ENCODE assay signal across 16 cellular contexts in genomic region chr4:139596680-139597279, GRCh38. TPM values are rescaled to one million over a fixed set of nuclear protein-coding genes. Genes with fewer than 3 reads are reported as not detected.
DNase-seq lines count a peak whose midpoint lies in the region; ATAC-seq and TF ChIP-seq lines count a peak whose summit lies in the region.
"Had no signal": no experiment of that assay in that cellular context is flagged by ENCODE, and none has a peak within 500 bp of the region (broad histone marks: within the 10 kb centered on the region; RNA-seq: fewer than 3 reads in every experiment).

No MANE protein-coding gene starts in this region.

- no peaks in the 10 kb centered on the region for H3K9me2 ChIP-seq in GM23338 (ENCODE audit: insufficient read depth)

- H3K4me2 ChIP-seq in GM23338 (no peak overlapping the region), smooth muscle cell (peak overlapping the region; percentile 30)

- no peak overlapping the region for H3K9ac ChIP-seq in smooth muscle cell (ENCODE audit: low read depth)

- H3K79me2 ChIP-seq in GM23338 (replicated peaks; ENCODE audit: insufficient read depth), result no peaks in the 10 kb centered on the region
- no peaks in the 10 kb centered on the region for H3K79me2 ChIP-seq in smooth muscle cell (ENCODE audit: low read depth)

- WGBS in mesodermal cell (ENCODE audit: insufficient coverage in 2 of 2), 2 experiments, result 80 to 90% methylated on average over 2 of the region's 4 CpGs
- 28% methylated on average over 4 of the region's 4 CpGs for WGBS in smooth muscle cell (ENCODE audit: low lambda C conversion rate)

- H3F3A ChIP-seq in GM23338 (replicated peaks; ENCODE audit: low read depth) (no peaks in the 10 kb centered on the region), smooth muscle cell (ENCODE audit: low read depth) (no peaks in the 10 kb centered on the region)

- no peaks in the 10 kb centered on the region for H3K36me3 ChIP-seq in GM23338 (ENCODE audit: insufficient read depth)
- no peaks in the 10 kb centered on the region for H3K36me3 ChIP-seq in mesodermal cell (ENCODE audit: control insufficient read depth, insufficient read depth, low read length)
- no peaks in the 10 kb centered on the region for H3K36me3 ChIP-seq in smooth muscle cell (ENCODE audit: low read depth)

- H3K9me3 ChIP-seq in mesodermal cell (ENCODE audit: control insufficient read depth, low read length), result no peaks in the 10 kb centered on the region
- H3K9me3 ChIP-seq in smooth muscle cell (replicated peaks; ENCODE audit: low read depth), result no peaks in the 10 kb centered on the region

- no peaks in the 10 kb centered on the region for H3K27me3 ChIP-seq in GM23338 (ENCODE audit: insufficient read depth)
- no peaks in the 10 kb centered on the region for H3K27me3 ChIP-seq in smooth muscle cell (ENCODE audit: low read depth)

- TF ChIP-seq CTCF in GM23338 (conservative IDR thresholded peaks at IDR 0.05; ENCODE audit: low read depth in 2 of 2) (no peak), smooth muscle cell (IDR thresholded peaks at IDR 0.05; ENCODE audit: borderline replicate concordance, insufficient read depth, poor library complexity, severe bottlenecking) (no peak)

- no peaks in the 10 kb centered on the region for H3K36me3 Mint-ChIP-seq in GM23338 (ENCODE audit: low read depth)
- no peaks in the 10 kb centered on the region for H3K36me3 Mint-ChIP-seq in activated naive CD4-positive, alpha-beta T cell treated with anti-CD3 and anti-CD28 coated beads, Interleukin-2, amount 10 ng/mL, durations not matched to agents 7 days and 5 days

- no peak for ATAC-seq in GM23338
- ATAC-seq: Panc1 had no signal

- DNase-seq in GM23338 (ENCODE audit: low spot score), result no peak
- DNase-seq in amniotic epithelial cell (ENCODE audit: low read depth), result peak; percentile 16
- no peak for DNase-seq in smooth muscle cell (lab: John Stamatoyannopoulos, UW; ENCODE audit: unreplicated experiment)
- DNase-seq in activated naive CD4-positive, alpha-beta T cell treated with anti-CD3 and anti-CD28 coated beads, Interleukin-2, amount 10 ng/mL, durations not matched to agents 7 days and 5 days, result no peak
- DNase-seq in superior temporal gyrus (ENCODE audit: extremely low spot score), result no peak
- no peak for DNase-seq in COLO668 (lab: John Stamatoyannopoulos, UW; ENCODE audit: unreplicated experiment)
- no peak for DNase-seq in NCI-H1436 treated with DMSO at 0.1 percent for 48 hours (lab: John Stamatoyannopoulos, UW)
- DNase-seq: C1 segment of cervical spinal cord, KBM-7, NCI-H1105, NCI-H187 treated with DMSO at 0.1 percent for 48 hours, NCI-H446, NCI-H748 treated with DMSO at 0.1 percent for 48 hours, Right ventricle myocardium superior had no signal

- H2AFZ ChIP-seq in GM23338 (peak overlapping the region; percentile 21; the same call in 1 of the 2 replicates), smooth muscle cell (ENCODE audit: low read depth) (peak overlapping the region; percentile 49)

- no peaks in the 10 kb centered on the region for H3K9me3 Mint-ChIP-seq in GM23338
- H3K9me3 Mint-ChIP-seq in activated naive CD4-positive, alpha-beta T cell treated with anti-CD3 and anti-CD28 coated beads, Interleukin-2, amount 10 ng/mL, durations not matched to agents 7 days and 5 days, result no peaks in the 10 kb centered on the region

- H3K4me1 ChIP-seq in GM23338 (ENCODE audit: insufficient read depth) (no peaks in the 10 kb centered on the region), mesodermal cell (ENCODE audit: control insufficient read depth, insufficient read depth, low read length, poor library complexity, severe bottlenecking) (peaks cover 36% of the 10 kb centered on the region), smooth muscle cell (ENCODE audit: low read depth) (peaks cover 17% of the 10 kb centered on the region)

- no peak overlapping the region for H3K4me3 Mint-ChIP-seq in GM23338
- H3K4me3 Mint-ChIP-seq in activated naive CD4-positive, alpha-beta T cell treated with anti-CD3 and anti-CD28 coated beads, Interleukin-2, amount 10 ng/mL, durations not matched to agents 7 days and 5 days, result no peak overlapping the region

- H3K4me3 ChIP-seq in GM23338, result no peak overlapping the region
- H3K4me3 ChIP-seq in mesodermal cell (ENCODE audit: extremely low read depth, insufficient read depth, low read length, poor library complexity, severe bottlenecking), result no peak overlapping the region
- no peak overlapping the region for H3K4me3 ChIP-seq in smooth muscle cell

- CTCF ChIA-PET in activated naive CD4-positive, alpha-beta T cell treated with anti-CD3 and anti-CD28 coated beads, Interleukin-2, amount 10 ng/mL, durations not matched to agents 7 days and 5 days (lab: Charles Lee), result interaction anchor here (1.0 to 1.3 kb wide), 2 partner anchors 55 to 56 kb away, joined by 3 read pairs; no protein-coding TSS in a partner anchor

- no peaks in the 10 kb centered on the region for H4K20me1 ChIP-seq in GM23338 (replicated peaks; ENCODE audit: insufficient read depth)
- H4K20me1 ChIP-seq in smooth muscle cell (ENCODE audit: low read depth), result no peaks in the 10 kb centered on the region

- H3K27ac Mint-ChIP-seq in GM23338, result no peak overlapping the region
- H3K27ac Mint-ChIP-seq in activated naive CD4-positive, alpha-beta T cell treated with anti-CD3 and anti-CD28 coated beads, Interleukin-2, amount 10 ng/mL, durations not matched to agents 7 days and 5 days, result no peak overlapping the region

- H3K27ac ChIP-seq in GM23338 (ENCODE audit: low read depth) (no peak overlapping the region), mesodermal cell (ENCODE audit: low read depth, low read length, severe bottlenecking) (peak overlapping the region; percentile 30), smooth muscle cell (ENCODE audit: low read depth) (no peak overlapping the region)

- H3K4me1 Mint-ChIP-seq in GM23338, result no peaks in the 10 kb centered on the region; the same call in 2 of the 3 replicates
- no peaks in the 10 kb centered on the region for H3K4me1 Mint-ChIP-seq in activated naive CD4-positive, alpha-beta T cell treated with anti-CD3 and anti-CD28 coated beads, Interleukin-2, amount 10 ng/mL, durations not matched to agents 7 days and 5 days

- H3K27me3 Mint-ChIP-seq in GM23338 (ENCODE audit: insufficient read depth, low read depth, poor library complexity), result peaks cover 9% of the 10 kb centered on the region
- H3K27me3 Mint-ChIP-seq in activated naive CD4-positive, alpha-beta T cell treated with anti-CD3 and anti-CD28 coated beads, Interleukin-2, amount 10 ng/mL, durations not matched to agents 7 days and 5 days, result peaks cover 26% of the 10 kb centered on the region

TF ChIP-seq in GM23338, 12 proteins besides CTCF, POLR2A, EP300 and RAD21:
- no peak for TF ChIP-seq POLR2AphosphoS5 (IDR thresholded peaks at IDR 0.05; ENCODE audit: low read depth)
- TF ChIP-seq JUNB (IDR thresholded peaks at IDR 0.05; ENCODE audit: unreplicated experiment), result no peak

RNA-seq across cellular contexts. Expression of gene SETD7, which starts 40.8 kb away (rescaled TPM):
- 4.2 and 4.5 TPM in 2 replicates for total RNA-seq in GM23338 (2014; rRNA removed; shearing (Covaris generic))
- polyA plus RNA-seq in GM23338 (2016; fragmentation: Nextera tagmentation; extraction: Ambion mirVana) (0.99 and 1.1 TPM in 2 replicates), smooth muscle cell (8.5 and 10.2 TPM in 2 replicates)
- 19.2 TPM for polyA plus RNA-seq in mesodermal cell (2013, experiment 1 of 2)
- polyA plus RNA-seq in mesodermal cell (2013, experiment 2 of 2), result 20.0 TPM
- total RNA-seq in smooth muscle cell, result 34.2 and 39.3 TPM in 2 replicates
